Comparison of ENCODE assay signal across 1 cellular context in the genomic region with DNA sequence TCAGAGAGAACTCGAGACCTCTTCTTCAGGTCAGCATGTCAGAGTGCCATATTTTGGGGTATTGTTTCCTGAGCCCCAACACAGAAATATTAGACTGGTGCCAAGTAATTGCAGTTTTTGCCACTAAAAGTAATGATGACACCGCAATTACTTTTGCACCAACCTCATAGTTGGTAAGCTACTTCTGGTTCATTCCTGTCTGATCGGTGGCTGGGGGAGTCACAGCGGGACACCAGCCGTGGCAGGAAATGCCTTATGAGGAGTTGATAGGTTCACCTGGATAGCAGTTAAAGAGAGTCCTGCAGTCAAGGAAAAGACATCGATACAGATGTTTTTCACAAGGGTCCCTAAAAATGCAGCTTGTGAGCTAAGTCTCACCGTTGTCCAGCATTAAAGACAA.
TF ChIP-seq lines count a peak whose summit lies in the region.

No MANE protein-coding gene starts in this region.

TF ChIP-seq in K562, 482 proteins besides CTCF, POLR2A, EP300 and RAD21:
- TF ChIP-seq DDX20 (tag; IDR thresholded peaks at IDR 0.05; ENCODE audit: low read depth) (no peak), ZNF316 (IDR thresholded peaks at IDR 0.05) (peak; percentile 52)
TF ChIP-seq in K562: peak in this region for 1.
